Comparison of ENCODE assay signal across 1 cellular context in the genomic region with DNA sequence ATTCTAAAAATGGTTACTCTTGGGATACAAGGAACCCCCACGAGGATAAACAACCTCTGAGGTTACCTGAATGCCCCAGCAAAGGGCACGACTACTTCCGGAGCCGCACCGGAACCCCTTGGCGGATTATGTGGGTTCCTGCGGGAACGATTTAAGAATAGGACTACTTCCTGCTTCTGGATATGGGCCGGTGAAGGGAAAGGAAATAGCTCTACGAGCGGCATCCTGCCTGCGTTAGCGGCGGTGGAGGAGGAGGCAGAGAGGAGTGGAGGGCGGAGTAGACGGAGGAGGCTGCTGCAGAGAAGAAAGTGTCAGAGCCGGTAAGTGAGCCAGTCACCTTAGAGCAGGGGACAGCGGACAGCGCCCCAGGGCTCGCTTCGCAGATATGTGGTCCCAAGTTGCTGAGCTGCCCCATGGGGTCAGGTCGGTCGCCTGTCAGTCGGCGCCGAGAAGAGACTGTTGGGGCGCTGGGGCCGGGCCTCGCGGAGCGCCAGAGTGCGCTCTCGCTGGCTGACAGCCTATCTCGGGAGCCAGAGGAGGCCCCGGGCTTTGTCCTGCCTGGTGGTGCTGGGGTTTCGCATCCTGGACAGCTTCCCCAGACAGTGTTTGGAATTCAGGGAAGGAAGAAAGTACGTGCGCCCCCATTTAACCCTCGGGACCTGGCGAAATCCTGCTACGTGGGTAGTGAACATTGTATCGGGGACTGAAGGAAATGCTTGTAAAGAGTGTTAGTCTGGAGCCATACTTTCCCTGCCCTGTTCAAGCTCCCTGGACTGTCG.
TF ChIP-seq lines count a peak whose summit lies in the region.

A gene with protein sequence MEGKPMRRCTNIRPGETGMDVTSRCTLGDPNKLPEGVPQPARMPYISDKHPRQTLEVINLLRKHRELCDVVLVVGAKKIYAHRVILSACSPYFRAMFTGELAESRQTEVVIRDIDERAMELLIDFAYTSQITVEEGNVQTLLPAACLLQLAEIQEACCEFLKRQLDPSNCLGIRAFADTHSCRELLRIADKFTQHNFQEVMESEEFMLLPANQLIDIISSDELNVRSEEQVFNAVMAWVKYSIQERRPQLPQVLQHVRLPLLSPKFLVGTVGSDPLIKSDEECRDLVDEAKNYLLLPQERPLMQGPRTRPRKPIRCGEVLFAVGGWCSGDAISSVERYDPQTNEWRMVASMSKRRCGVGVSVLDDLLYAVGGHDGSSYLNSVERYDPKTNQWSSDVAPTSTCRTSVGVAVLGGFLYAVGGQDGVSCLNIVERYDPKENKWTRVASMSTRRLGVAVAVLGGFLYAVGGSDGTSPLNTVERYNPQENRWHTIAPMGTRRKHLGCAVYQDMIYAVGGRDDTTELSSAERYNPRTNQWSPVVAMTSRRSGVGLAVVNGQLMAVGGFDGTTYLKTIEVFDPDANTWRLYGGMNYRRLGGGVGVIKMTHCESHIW (plus strand): TSS at position 223 of the 779 bp plus-strand sequence. CDS start 1,063 bp downstream, outside the sequence.

TF ChIP-seq in HepG2, 621 proteins besides CTCF, POLR2A, EP300 and RAD21 (continued from another document and continues in another):
- TF ChIP-seq, protein P1, sequence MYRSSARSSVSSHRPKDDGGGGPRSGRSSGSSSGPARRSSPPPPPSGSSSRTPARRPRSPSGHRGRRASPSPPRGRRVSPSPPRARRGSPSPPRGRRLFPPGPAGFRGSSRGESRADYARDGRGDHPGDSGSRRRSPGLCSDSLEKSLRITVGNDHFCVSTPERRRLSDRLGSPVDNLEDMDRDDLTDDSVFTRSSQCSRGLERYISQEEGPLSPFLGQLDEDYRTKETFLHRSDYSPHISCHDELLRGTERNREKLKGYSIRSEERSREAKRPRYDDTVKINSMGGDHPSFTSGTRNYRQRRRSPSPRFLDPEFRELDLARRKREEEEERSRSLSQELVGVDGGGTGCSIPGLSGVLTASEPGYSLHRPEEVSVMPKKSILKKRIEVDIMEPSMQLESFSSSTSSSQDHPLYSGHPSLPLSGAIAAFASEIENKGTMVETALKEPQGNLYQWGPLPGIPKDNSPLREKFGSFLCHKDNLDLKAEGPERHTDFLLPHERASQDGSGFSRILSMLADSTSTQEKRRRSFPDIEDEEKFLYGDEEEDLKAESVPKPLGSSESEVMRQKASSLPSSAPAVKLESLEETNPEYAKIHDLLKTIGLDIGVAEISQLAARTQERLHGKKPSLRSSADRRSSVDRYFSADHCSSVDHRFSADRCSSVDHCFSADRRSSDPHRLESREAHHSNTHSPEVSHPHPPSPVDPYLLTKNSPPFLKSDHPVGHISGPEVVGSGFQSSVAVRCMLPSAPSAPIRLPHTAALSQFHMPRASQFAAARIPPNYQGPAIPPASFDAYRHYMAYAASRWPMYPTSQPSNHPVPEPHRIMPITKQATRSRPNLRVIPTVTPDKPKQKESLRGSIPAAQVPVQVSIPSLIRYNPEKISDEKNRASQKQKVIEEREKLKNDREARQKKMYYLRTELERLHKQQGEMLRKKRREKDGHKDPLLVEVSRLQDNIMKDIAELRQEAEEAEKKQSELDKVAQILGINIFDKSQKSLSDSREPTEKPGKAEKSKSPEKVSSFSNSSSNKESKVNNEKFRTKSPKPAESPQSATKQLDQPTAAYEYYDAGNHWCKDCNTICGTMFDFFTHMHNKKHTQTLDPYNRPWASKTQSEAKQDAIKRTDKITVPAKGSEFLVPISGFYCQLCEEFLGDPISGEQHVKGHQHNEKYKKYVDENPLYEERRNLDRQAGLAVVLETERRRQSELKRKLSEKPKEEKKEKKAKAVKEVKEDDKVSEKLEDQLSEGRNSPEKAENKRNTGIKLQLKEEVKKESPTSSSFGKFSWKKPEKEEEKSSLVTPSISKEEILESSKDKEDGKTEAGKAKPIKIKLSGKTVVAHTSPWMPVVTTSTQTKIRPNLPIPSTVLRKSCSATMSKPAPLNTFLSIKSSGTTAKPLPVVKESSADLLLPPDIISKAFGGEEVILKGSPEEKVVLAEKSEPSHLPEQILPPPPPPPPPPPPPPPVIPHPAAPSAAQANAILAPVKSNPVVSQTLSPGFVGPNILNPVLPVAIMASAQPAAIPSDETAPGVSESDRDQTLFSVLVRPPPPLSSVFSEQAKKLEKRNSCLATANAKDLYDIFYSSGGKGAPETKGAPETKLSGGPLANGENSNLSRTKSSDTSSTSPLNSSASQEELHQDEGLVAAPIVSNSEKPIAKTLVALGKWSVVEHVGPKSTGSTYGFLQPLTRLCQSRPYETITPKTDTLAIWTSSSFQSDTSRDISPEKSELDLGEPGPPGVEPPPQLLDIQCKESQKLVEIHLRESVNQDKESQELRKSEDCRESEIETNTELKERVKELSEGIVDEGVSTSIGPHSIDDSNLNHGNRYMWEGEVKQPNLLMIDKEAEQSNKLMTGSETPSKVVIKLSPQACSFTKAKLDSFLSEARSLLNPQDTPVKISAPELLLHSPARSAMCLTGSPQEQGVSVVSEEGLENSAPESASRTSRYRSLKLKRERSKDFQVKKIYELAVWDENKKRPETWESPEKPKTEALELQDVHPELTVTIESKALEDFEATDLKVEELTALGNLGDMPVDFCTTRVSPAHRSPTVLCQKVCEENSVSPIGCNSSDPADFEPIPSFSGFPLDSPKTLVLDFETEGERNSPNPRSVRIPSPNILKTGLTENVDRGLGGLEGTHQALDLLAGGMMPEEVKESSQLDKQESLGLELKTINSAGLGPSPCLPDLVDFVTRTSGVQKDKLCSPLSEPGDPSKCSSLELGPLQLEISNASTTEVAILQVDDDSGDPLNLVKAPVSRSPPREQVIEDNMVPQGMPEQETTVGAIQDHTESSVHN (CRISPR knock-in tag; IDR thresholded peaks at IDR 0.05): no peak
- TF ChIP-seq ZNF563 (CRISPR knock-in tag; IDR thresholded peaks at IDR 0.05) (peak; percentile 49; the same call in 1 of the 2 replicates), MIER3 (CRISPR knock-in tag; IDR thresholded peaks at IDR 0.05; ENCODE audit: borderline replicate concordance) (peak; percentile 87), CBFB (CRISPR knock-in tag; IDR thresholded peaks at IDR 0.05) (peak; percentile 84; the same call in 1 of the 2 replicates), ZNF367 (CRISPR knock-in tag; IDR thresholded peaks at IDR 0.05; ENCODE audit: borderline replicate concordance) (no peak), ZMAT3 (CRISPR knock-in tag; conservative IDR thresholded peaks at IDR 0.05) (peak; percentile 81; the same call in 1 of the 2 replicates), SETDB1 (CRISPR knock-in tag; IDR thresholded peaks at IDR 0.05; ENCODE audit: borderline replicate concordance) (no peak), IKZF1 (IDR thresholded peaks at IDR 0.05) (no peak), ZNF749 (CRISPR knock-in tag; IDR thresholded peaks at IDR 0.05; ENCODE audit: borderline replicate concordance) (peak; percentile 59; the same call in 1 of the 2 replicates), NR2F1 (CRISPR knock-in tag; IDR thresholded peaks at IDR 0.05) (0 out of 4 replicates have a peak, but pooled peaks of 1 of the 2 experiments have one; percentile 8), SIX1 (CRISPR knock-in tag; IDR thresholded peaks at IDR 0.05; ENCODE audit: borderline replicate concordance) (peak; percentile 47; the same call in 1 of the 2 replicates), ZNF333 (CRISPR knock-in tag; IDR thresholded peaks at IDR 0.05; ENCODE audit: borderline replicate concordance) (0 out of 2 replicates have a peak, but pooled peaks have one; percentile 23)
- TF ChIP-seq, protein P2, sequence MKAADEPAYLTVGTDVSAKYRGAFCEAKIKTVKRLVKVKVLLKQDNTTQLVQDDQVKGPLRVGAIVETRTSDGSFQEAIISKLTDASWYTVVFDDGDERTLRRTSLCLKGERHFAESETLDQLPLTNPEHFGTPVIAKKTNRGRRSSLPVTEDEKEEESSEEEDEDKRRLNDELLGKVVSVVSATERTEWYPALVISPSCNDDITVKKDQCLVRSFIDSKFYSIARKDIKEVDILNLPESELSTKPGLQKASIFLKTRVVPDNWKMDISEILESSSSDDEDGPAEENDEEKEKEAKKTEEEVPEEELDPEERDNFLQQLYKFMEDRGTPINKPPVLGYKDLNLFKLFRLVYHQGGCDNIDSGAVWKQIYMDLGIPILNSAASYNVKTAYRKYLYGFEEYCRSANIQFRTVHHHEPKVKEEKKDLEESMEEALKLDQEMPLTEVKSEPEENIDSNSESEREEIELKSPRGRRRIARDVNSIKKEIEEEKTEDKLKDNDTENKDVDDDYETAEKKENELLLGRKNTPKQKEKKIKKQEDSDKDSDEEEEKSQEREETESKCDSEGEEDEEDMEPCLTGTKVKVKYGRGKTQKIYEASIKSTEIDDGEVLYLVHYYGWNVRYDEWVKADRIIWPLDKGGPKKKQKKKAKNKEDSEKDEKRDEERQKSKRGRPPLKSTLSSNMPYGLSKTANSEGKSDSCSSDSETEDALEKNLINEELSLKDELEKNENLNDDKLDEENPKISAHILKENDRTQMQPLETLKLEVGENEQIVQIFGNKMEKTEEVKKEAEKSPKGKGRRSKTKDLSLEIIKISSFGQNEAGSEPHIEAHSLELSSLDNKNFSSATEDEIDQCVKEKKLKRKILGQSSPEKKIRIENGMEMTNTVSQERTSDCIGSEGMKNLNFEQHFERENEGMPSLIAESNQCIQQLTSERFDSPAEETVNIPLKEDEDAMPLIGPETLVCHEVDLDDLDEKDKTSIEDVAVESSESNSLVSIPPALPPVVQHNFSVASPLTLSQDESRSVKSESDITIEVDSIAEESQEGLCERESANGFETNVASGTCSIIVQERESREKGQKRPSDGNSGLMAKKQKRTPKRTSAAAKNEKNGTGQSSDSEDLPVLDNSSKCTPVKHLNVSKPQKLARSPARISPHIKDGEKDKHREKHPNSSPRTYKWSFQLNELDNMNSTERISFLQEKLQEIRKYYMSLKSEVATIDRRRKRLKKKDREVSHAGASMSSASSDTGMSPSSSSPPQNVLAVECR (CRISPR knock-in tag; IDR thresholded peaks at IDR 0.05; ENCODE audit: borderline replicate concordance): peak; percentile 95
- TF ChIP-seq, protein P3, sequence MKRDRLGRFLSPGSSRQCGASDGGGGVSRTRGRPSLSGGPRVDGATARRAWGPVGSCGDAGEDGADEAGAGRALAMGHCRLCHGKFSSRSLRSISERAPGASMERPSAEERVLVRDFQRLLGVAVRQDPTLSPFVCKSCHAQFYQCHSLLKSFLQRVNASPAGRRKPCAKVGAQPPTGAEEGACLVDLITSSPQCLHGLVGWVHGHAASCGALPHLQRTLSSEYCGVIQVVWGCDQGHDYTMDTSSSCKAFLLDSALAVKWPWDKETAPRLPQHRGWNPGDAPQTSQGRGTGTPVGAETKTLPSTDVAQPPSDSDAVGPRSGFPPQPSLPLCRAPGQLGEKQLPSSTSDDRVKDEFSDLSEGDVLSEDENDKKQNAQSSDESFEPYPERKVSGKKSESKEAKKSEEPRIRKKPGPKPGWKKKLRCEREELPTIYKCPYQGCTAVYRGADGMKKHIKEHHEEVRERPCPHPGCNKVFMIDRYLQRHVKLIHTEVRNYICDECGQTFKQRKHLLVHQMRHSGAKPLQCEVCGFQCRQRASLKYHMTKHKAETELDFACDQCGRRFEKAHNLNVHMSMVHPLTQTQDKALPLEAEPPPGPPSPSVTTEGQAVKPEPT (CRISPR knock-in tag; IDR thresholded peaks at IDR 0.05; ENCODE audit: low read depth): no peak; the same call in 1 of the 2 replicates
- TF ChIP-seq, protein P4, sequence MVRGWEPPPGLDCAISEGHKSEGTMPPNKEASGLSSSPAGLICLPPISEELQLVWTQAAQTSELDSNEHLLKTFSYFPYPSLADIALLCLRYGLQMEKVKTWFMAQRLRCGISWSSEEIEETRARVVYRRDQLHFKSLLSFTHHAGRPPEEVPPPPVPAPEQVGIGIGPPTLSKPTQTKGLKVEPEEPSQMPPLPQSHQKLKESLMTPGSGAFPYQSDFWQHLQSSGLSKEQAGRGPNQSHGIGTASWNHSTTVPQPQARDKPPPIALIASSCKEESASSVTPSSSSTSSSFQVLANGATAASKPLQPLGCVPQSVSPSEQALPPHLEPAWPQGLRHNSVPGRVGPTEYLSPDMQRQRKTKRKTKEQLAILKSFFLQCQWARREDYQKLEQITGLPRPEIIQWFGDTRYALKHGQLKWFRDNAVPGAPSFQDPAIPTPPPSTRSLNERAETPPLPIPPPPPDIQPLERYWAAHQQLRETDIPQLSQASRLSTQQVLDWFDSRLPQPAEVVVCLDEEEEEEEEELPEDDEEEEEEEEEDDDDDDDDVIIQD (CRISPR knock-in tag; IDR thresholded peaks at IDR 0.05; ENCODE audit: low read depth): peak; percentile 49; the same call in 1 of the 2 replicates
- TF ChIP-seq, protein P5, sequence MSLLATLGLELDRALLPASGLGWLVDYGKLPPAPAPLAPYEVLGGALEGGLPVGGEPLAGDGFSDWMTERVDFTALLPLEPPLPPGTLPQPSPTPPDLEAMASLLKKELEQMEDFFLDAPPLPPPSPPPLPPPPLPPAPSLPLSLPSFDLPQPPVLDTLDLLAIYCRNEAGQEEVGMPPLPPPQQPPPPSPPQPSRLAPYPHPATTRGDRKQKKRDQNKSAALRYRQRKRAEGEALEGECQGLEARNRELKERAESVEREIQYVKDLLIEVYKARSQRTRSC (CRISPR knock-in tag; IDR thresholded peaks at IDR 0.05; ENCODE audit: low read depth): no peak
- TF ChIP-seq, protein P6, sequence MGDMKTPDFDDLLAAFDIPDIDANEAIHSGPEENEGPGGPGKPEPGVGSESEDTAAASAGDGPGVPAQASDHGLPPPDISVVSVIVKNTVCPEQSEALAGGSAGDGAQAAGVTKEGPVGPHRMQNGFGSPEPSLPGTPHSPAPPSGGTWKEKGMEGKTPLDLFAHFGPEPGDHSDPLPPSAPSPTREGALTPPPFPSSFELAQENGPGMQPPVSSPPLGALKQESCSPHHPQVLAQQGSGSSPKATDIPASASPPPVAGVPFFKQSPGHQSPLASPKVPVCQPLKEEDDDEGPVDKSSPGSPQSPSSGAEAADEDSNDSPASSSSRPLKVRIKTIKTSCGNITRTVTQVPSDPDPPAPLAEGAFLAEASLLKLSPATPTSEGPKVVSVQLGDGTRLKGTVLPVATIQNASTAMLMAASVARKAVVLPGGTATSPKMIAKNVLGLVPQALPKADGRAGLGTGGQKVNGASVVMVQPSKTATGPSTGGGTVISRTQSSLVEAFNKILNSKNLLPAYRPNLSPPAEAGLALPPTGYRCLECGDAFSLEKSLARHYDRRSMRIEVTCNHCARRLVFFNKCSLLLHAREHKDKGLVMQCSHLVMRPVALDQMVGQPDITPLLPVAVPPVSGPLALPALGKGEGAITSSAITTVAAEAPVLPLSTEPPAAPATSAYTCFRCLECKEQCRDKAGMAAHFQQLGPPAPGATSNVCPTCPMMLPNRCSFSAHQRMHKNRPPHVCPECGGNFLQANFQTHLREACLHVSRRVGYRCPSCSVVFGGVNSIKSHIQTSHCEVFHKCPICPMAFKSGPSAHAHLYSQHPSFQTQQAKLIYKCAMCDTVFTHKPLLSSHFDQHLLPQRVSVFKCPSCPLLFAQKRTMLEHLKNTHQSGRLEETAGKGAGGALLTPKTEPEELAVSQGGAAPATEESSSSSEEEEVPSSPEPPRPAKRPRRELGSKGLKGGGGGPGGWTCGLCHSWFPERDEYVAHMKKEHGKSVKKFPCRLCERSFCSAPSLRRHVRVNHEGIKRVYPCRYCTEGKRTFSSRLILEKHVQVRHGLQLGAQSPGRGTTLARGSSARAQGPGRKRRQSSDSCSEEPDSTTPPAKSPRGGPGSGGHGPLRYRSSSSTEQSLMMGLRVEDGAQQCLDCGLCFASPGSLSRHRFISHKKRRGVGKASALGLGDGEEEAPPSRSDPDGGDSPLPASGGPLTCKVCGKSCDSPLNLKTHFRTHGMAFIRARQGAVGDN (CRISPR knock-in tag; IDR thresholded peaks at IDR 0.05): peak; percentile 85
